ENCODE assay signal across 8 cellular contexts in the genomic region with DNA sequence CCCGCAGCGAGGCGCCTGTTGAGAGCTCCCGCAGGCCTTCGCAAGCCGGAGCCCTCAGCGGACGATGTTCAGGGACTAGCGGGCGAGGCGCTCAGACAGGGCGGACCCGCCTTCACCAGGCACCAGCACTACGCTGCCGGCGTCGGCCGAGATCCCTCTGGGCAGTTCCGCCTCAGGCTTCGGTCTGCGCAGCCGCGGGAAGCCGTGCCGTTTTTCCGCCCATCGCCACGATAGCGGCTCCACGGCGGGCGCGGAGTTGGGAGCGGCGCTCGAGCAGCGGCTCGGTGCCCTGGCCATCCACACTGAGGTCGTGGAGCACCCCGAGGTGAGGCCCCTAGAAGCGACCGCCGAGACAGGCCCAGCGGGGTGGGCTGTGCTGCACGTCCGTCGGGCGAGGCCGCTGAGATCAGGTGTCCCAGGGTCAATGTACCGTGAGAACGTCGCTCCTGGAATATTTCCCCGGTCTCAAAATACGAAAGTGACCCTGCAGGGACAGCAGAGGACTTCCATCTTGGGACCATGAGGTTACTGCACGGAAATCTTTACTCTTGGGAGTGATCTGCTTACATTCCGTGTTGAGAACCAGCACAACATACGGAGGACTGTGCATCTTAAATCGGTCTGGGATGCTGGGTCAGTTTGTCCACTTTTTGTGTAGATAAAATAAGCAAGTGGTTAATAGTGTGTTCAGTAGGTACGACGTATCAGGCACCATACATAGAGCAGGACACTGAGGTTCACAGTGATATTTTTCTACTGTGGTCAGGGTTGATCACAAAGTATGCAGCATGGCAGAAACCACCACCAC. TPM values are rescaled to one million over a fixed set of nuclear protein-coding genes. Genes with fewer than 3 reads are reported as not detected.
A peak's percentile ranks its signal among the peaks of the same experiment; 100 is the strongest.
DNase-seq lines count a peak whose midpoint lies in the region; ATAC-seq, FAIRE-seq and TF ChIP-seq lines count a peak whose summit lies in the region.

No MANE protein-coding gene starts in this region.

- peaks cover 16% of the 10 kb centered on the region for H3K4me1 Mint-ChIP-seq in astrocyte (ENCODE audit: low read depth, unreplicated experiment)

- H3K79me2 ChIP-seq in astrocyte (ENCODE audit: insufficient read depth, low read length), result peaks cover 5% of the 10 kb centered on the region

- peak; percentile 77 for DNase-seq in GM12892 (ENCODE audit: insufficient read length)
- peak; percentile 26 for DNase-seq in NCI-H1436 treated with DMSO at 0.1 percent for 48 hours (lab: John Stamatoyannopoulos, UW)
- peak; percentile 74 for DNase-seq in T-helper 22 cell (ENCODE audit: low read depth)
- DNase-seq in astrocyte (ENCODE audit: low read depth), result peak; percentile 80
- DNase-seq in hypothalamus (lab: John Stamatoyannopoulos, UW), result peak in 50 of 51 donors; percentile 30 to 83 (median 67)
- peak; percentile 93 for DNase-seq in sciatic nerve (ENCODE audit: low spot score)
- DNase-seq in dedifferentiated amniotic fluid mesenchymal stem cell (ENCODE audit: extremely low spot score), result no peak

- TF ChIP-seq CTCF in astrocyte (IDR thresholded peaks at IDR 0.05; ENCODE audit: insufficient read depth, low read depth, low read length), result no peak

- H3K9me3 ChIP-seq in astrocyte (ENCODE audit: insufficient read depth, low read depth, low read length), result no peaks in the 10 kb centered on the region

- H3K4me2 ChIP-seq in astrocyte (ENCODE audit: low read length), result peak overlapping the region; percentile 93

- H3K4me3 Mint-ChIP-seq in astrocyte (ENCODE audit: unreplicated experiment), result peak overlapping the region; percentile 84

- peaks cover 9% of the 10 kb centered on the region for H3K4me1 ChIP-seq in astrocyte (ENCODE audit: insufficient read depth, low read length)

- no peaks in the 10 kb centered on the region for H3K36me3 ChIP-seq in astrocyte (ENCODE audit: insufficient read depth, low read length)

- TF ChIP-seq POLR2A in GM12892 (IDR thresholded peaks at IDR 0.05; ENCODE audit: low read depth, low read length), result peak; percentile 89

- peak overlapping the region; percentile 81 for H3K4me3 ChIP-seq in astrocyte (ENCODE audit: insufficient read depth, low read depth, low read length)

- H3K36me3 Mint-ChIP-seq in astrocyte (ENCODE audit: low read depth, unreplicated experiment), result peaks cover 7% of the 10 kb centered on the region

- no peaks in the 10 kb centered on the region for H4K20me1 ChIP-seq in astrocyte (ENCODE audit: insufficient read depth, low read length)

- peak overlapping the region; percentile 85 for H3K9ac ChIP-seq in astrocyte (ENCODE audit: low read length)

- no peaks in the 10 kb centered on the region for H3K27me3 Mint-ChIP-seq in astrocyte (ENCODE audit: low read depth, unreplicated experiment)

- H2AFZ ChIP-seq in astrocyte (ENCODE audit: low read depth, low read length), result peak overlapping the region; percentile 91

- no peaks in the 10 kb centered on the region for H3K9me3 Mint-ChIP-seq in astrocyte (ENCODE audit: unreplicated experiment)

- H3K27ac ChIP-seq in astrocyte (ENCODE audit: low read depth, low read length), result peak overlapping the region; percentile 56

- FAIRE-seq in GM12892 (lab: Jason Lieb, UNC) (peak; percentile 99), astrocyte (lab: Jason Lieb, UNC) (no peak)

- peak; percentile 99 for ATAC-seq in HG02798 (IDR thresholded peaks at IDR 0.05; ENCODE audit: poor library complexity, unreplicated experiment)
- ATAC-seq in sciatic nerve, result peak; percentile 99

- intact Hi-C loops in sciatic nerve (cut with DNase I), result no loop called here

- H3K27me3 ChIP-seq in astrocyte (ENCODE audit: insufficient read depth, low read length), result no peaks in the 10 kb centered on the region

- H3K27ac Mint-ChIP-seq in astrocyte (ENCODE audit: unreplicated experiment), result peak overlapping the region; percentile 80

RNA-seq across cellular contexts. Expression of a gene that starts 13.3 kb away (rescaled TPM):
- 40.4 TPM for polyA plus RNA-seq in GM12892 (2012; ENCODE audit: missing spikeins)
- total RNA-seq in astrocyte (23.1 and 25.2 TPM in 2 replicates), sciatic nerve (18.2 TPM)

RNA-seq across cellular contexts. Expression of a gene that starts 49.8 kb away (rescaled TPM):
- 3,813 TPM for polyA plus RNA-seq in GM12892 (2012; ENCODE audit: missing spikeins)
- total RNA-seq in astrocyte (746 and 840 TPM in 2 replicates), sciatic nerve (762 TPM)

RNA-seq across cellular contexts. Expression of a gene that starts 50.2 kb away (rescaled TPM):
- 7.1 TPM for polyA plus RNA-seq in GM12892 (2012; ENCODE audit: missing spikeins)
- total RNA-seq in astrocyte, result 16.5 and 17.5 TPM in 2 replicates
- 11.9 TPM for total RNA-seq in sciatic nerve
